ENCODE assay signal across 1 cellular context in the genomic region with DNA sequence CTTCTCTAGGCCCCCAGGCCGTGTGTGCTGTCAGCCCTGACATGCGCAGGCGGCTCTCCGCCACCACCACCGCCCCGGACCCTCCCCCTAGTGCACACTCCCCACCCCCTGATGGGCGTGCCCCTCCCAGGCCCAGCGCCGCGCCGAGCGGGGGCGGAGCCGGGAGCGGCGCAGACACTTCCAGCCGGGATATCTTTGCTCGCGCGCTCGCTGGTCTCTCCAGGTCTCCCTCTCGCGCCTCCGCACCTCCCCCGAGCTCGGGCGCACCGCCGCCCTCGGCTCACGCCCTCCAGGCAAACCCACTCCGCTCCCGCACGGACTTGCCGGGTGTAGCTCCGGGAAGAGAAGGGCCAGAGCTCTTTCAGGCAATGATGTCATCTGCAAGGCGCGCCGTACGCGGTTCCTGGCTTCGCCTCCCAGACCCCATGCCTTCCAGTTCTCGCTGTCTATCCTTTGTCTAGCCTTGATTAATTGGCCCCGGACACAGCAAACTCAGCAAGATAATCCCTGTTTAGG.
TF ChIP-seq lines count a peak whose summit lies in the region.

A gene with protein sequence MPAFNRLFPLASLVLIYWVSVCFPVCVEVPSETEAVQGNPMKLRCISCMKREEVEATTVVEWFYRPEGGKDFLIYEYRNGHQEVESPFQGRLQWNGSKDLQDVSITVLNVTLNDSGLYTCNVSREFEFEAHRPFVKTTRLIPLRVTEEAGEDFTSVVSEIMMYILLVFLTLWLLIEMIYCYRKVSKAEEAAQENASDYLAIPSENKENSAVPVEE (minus strand): TSS at position 59 of the 516 bp plus-strand sequence. CDS start 823 bp downstream, outside the sequence.

TF ChIP-seq in HEK293, 187 proteins besides CTCF, POLR2A, EP300 and RAD21 (continued from another document and continues in another):
- TF ChIP-seq KLF1 (tag by site-specific recombination; IDR thresholded peaks at IDR 0.05) (peak; percentile 8; the same call in 1 of the 2 replicates), KLF7 (tag by site-specific recombination; IDR thresholded peaks at IDR 0.05; ENCODE audit: borderline replicate concordance) (no peak), ZNF76 (tag by site-specific recombination; IDR thresholded peaks at IDR 0.05; ENCODE audit: borderline replicate concordance, low read depth) (0 out of 2 replicates have a peak, but pooled peaks have one; percentile 40), MEIS1 (CRISPR knock-in tag; IDR thresholded peaks at IDR 0.05; ENCODE audit: borderline replicate concordance) (peak; percentile 65; the same call in 1 of the 2 replicates), ZNF23 (tag by site-specific recombination; IDR thresholded peaks at IDR 0.05; ENCODE audit: borderline replicate concordance) (no peak), ZNF423 (tag by site-specific recombination; IDR thresholded peaks at IDR 0.05) (no peak), ZNF292 (tag by site-specific recombination; IDR thresholded peaks at IDR 0.05; ENCODE audit: borderline replicate concordance, low read depth) (no peak), ZNF426 (tag by site-specific recombination; IDR thresholded peaks at IDR 0.05) (no peak), FEZF1 (tag by site-specific recombination; IDR thresholded peaks at IDR 0.05) (peak; percentile 72), ZNF610 (tag by site-specific recombination; IDR thresholded peaks at IDR 0.05; ENCODE audit: borderline replicate concordance) (peak; percentile 69), ZNF571 (tag by site-specific recombination; IDR thresholded peaks at IDR 0.05) (no peak), ZIC2 (tag by site-specific recombination; IDR thresholded peaks at IDR 0.05) (peak; percentile 69), ZNF600 (tag by site-specific recombination; IDR thresholded peaks at IDR 0.05) (0 out of 2 replicates have a peak, but pooled peaks have one; percentile 19), REPIN1 (tag by site-specific recombination; IDR thresholded peaks at IDR 0.05; ENCODE audit: low read depth) (no peak), GLIS1 (tag by site-specific recombination; IDR thresholded peaks at IDR 0.05) (peak; percentile 56; the same call in 1 of the 2 replicates), KLF9 (tag by site-specific recombination; IDR thresholded peaks at IDR 0.05; ENCODE audit: low read depth) (peak; percentile 97), ZNF184 (tag by site-specific recombination; IDR thresholded peaks at IDR 0.05) (no peak), ZNF701 (tag by site-specific recombination; IDR thresholded peaks at IDR 0.05) (no peak), WT1 (tag by site-specific recombination; IDR thresholded peaks at IDR 0.05) (peak; percentile 43; the same call in 1 of the 2 replicates), ZBTB8A (tag by site-specific recombination; IDR thresholded peaks at IDR 0.05) (peak; percentile 92), GLI4 (tag by site-specific recombination; IDR thresholded peaks at IDR 0.05) (no peak), ZFHX2 (tag by site-specific recombination; conservative IDR thresholded peaks at IDR 0.05) (peak; percentile 96), ZNF335 (tag by site-specific recombination; conservative IDR thresholded peaks at IDR 0.05) (0 out of 2 replicates have a peak, but pooled peaks have one; percentile 24), SP2 (tag by site-specific recombination; IDR thresholded peaks at IDR 0.05) (peak; percentile 88), MYNN (tag by site-specific recombination; IDR thresholded peaks at IDR 0.05; ENCODE audit: borderline replicate concordance) (no peak), IKZF3 (tag by site-specific recombination; IDR thresholded peaks at IDR 0.05) (peak; percentile 82), EGR2 (tag by site-specific recombination; IDR thresholded peaks at IDR 0.05; ENCODE audit: low read depth) (peak; percentile 93), ZSCAN16 (tag by site-specific recombination; IDR thresholded peaks at IDR 0.05) (no peak), ZNF768 (tag by site-specific recombination; IDR thresholded peaks at IDR 0.05) (no peak), KLF16 (tag by site-specific recombination; IDR thresholded peaks at IDR 0.05) (0 out of 2 replicates have a peak, but pooled peaks have one; percentile 58), ZNF660 (tag by site-specific recombination; IDR thresholded peaks at IDR 0.05) (peak; percentile 73)
- TF ChIP-seq, protein P1, sequence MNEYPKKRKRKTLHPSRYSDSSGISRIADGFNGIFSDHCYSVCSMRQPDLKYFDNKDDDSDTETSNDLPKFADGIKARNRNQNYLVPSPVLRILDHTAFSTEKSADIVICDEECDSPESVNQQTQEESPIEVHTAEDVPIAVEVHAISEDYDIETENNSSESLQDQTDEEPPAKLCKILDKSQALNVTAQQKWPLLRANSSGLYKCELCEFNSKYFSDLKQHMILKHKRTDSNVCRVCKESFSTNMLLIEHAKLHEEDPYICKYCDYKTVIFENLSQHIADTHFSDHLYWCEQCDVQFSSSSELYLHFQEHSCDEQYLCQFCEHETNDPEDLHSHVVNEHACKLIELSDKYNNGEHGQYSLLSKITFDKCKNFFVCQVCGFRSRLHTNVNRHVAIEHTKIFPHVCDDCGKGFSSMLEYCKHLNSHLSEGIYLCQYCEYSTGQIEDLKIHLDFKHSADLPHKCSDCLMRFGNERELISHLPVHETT (tag by site-specific recombination; IDR thresholded peaks at IDR 0.05) = no peak
- TF ChIP-seq, protein P2, sequence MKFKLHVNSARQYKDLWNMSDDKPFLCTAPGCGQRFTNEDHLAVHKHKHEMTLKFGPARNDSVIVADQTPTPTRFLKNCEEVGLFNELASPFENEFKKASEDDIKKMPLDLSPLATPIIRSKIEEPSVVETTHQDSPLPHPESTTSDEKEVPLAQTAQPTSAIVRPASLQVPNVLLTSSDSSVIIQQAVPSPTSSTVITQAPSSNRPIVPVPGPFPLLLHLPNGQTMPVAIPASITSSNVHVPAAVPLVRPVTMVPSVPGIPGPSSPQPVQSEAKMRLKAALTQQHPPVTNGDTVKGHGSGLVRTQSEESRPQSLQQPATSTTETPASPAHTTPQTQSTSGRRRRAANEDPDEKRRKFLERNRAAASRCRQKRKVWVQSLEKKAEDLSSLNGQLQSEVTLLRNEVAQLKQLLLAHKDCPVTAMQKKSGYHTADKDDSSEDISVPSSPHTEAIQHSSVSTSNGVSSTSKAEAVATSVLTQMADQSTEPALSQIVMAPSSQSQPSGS (tag by site-specific recombination; IDR thresholded peaks at IDR 0.05; ENCODE audit: low read depth) = peak; percentile 92
- TF ChIP-seq, protein P3, sequence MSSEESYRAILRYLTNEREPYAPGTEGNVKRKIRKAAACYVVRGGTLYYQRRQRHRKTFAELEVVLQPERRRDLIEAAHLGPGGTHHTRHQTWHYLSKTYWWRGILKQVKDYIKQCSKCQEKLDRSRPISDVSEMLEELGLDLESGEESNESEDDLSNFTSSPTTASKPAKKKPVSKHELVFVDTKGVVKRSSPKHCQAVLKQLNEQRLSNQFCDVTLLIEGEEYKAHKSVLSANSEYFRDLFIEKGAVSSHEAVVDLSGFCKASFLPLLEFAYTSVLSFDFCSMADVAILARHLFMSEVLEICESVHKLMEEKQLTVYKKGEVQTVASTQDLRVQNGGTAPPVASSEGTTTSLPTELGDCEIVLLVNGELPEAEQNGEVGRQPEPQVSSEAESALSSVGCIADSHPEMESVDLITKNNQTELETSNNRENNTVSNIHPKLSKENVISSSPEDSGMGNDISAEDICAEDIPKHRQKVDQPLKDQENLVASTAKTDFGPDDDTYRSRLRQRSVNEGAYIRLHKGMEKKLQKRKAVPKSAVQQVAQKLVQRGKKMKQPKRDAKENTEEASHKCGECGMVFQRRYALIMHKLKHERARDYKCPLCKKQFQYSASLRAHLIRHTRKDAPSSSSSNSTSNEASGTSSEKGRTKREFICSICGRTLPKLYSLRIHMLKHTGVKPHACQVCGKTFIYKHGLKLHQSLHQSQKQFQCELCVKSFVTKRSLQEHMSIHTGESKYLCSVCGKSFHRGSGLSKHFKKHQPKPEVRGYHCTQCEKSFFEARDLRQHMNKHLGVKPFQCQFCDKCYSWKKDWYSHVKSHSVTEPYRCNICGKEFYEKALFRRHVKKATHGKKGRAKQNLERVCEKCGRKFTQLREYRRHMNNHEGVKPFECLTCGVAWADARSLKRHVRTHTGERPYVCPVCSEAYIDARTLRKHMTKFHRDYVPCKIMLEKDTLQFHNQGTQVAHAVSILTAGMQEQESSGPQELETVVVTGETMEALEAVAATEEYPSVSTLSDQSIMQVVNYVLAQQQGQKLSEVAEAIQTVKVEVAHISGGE (tag by site-specific recombination; conservative IDR thresholded peaks at IDR 0.05; ENCODE audit: low read depth) = peak; percentile 65; the same call in 1 of the 2 replicates
- TF ChIP-seq, protein P4, sequence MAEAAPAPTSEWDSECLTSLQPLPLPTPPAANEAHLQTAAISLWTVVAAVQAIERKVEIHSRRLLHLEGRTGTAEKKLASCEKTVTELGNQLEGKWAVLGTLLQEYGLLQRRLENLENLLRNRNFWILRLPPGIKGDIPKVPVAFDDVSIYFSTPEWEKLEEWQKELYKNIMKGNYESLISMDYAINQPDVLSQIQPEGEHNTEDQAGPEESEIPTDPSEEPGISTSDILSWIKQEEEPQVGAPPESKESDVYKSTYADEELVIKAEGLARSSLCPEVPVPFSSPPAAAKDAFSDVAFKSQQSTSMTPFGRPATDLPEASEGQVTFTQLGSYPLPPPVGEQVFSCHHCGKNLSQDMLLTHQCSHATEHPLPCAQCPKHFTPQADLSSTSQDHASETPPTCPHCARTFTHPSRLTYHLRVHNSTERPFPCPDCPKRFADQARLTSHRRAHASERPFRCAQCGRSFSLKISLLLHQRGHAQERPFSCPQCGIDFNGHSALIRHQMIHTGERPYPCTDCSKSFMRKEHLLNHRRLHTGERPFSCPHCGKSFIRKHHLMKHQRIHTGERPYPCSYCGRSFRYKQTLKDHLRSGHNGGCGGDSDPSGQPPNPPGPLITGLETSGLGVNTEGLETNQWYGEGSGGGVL (tag by site-specific recombination; IDR thresholded peaks at IDR 0.05) = peak; percentile 76
- TF ChIP-seq, protein P5, sequence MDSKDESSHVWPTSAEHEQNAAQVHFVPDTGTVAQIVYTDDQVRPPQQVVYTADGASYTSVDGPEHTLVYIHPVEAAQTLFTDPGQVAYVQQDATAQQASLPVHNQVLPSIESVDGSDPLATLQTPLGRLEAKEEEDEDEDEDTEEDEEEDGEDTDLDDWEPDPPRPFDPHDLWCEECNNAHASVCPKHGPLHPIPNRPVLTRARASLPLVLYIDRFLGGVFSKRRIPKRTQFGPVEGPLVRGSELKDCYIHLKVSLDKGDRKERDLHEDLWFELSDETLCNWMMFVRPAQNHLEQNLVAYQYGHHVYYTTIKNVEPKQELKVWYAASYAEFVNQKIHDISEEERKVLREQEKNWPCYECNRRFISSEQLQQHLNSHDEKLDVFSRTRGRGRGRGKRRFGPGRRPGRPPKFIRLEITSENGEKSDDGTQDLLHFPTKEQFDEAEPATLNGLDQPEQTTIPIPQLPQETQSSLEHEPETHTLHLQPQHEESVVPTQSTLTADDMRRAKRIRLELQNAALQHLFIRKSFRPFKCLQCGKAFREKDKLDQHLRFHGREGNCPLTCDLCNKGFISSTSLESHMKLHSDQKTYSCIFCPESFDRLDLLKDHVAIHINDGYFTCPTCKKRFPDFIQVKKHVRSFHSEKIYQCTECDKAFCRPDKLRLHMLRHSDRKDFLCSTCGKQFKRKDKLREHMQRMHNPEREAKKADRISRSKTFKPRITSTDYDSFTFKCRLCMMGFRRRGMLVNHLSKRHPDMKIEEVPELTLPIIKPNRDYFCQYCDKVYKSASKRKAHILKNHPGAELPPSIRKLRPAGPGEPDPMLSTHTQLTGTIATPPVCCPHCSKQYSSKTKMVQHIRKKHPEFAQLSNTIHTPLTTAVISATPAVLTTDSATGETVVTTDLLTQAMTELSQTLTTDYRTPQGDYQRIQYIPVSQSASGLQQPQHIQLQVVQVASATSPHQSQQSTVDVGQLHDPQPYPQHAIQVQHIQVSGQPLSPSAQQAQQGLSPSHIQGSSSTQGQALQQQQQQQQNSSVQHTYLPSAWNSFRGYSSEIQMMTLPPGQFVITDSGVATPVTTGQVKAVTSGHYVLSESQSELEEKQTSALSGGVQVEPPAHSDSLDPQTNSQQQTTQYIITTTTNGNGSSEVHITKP (tag by site-specific recombination; IDR thresholded peaks at IDR 0.05) = peak; percentile 51
- TF ChIP-seq, protein P6, sequence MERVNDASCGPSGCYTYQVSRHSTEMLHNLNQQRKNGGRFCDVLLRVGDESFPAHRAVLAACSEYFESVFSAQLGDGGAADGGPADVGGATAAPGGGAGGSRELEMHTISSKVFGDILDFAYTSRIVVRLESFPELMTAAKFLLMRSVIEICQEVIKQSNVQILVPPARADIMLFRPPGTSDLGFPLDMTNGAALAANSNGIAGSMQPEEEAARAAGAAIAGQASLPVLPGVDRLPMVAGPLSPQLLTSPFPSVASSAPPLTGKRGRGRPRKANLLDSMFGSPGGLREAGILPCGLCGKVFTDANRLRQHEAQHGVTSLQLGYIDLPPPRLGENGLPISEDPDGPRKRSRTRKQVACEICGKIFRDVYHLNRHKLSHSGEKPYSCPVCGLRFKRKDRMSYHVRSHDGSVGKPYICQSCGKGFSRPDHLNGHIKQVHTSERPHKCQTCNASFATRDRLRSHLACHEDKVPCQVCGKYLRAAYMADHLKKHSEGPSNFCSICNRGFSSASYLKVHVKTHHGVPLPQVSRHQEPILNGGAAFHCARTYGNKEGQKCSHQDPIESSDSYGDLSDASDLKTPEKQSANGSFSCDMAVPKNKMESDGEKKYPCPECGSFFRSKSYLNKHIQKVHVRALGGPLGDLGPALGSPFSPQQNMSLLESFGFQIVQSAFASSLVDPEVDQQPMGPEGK (tag by site-specific recombination; IDR thresholded peaks at IDR 0.05) = peak; percentile 80
- TF ChIP-seq, protein P7, sequence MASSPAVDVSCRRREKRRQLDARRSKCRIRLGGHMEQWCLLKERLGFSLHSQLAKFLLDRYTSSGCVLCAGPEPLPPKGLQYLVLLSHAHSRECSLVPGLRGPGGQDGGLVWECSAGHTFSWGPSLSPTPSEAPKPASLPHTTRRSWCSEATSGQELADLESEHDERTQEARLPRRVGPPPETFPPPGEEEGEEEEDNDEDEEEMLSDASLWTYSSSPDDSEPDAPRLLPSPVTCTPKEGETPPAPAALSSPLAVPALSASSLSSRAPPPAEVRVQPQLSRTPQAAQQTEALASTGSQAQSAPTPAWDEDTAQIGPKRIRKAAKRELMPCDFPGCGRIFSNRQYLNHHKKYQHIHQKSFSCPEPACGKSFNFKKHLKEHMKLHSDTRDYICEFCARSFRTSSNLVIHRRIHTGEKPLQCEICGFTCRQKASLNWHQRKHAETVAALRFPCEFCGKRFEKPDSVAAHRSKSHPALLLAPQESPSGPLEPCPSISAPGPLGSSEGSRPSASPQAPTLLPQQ (tag by site-specific recombination; IDR thresholded peaks at IDR 0.05) = peak; percentile 19; the same call in 1 of the 2 replicates
- TF ChIP-seq, protein P8, sequence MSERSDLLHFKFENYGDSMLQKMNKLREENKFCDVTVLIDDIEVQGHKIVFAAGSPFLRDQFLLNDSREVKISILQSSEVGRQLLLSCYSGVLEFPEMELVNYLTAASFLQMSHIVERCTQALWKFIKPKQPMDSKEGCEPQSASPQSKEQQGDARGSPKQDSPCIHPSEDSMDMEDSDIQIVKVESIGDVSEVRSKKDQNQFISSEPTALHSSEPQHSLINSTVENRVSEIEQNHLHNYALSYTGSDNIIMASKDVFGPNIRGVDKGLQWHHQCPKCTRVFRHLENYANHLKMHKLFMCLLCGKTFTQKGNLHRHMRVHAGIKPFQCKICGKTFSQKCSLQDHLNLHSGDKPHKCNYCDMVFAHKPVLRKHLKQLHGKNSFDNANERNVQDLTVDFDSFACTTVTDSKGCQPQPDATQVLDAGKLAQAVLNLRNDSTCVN (tag by site-specific recombination; optimal IDR thresholded peaks at IDR 0.05) = peak; percentile 92
- TF ChIP-seq, protein P9, sequence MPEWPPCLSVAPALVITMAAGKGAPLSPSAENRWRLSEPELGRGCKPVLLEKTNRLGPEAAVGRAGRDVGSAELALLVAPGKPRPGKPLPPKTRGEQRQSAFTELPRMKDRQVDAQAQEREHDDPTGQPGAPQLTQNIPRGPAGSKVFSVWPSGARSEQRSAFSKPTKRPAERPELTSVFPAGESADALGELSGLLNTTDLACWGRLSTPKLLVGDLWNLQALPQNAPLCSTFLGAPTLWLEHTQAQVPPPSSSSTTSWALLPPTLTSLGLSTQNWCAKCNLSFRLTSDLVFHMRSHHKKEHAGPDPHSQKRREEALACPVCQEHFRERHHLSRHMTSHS (tag by site-specific recombination; IDR thresholded peaks at IDR 0.05) = no peak
